Comparison of ENCODE assay signal across 21 cellular contexts in genomic region chr19:469833-470232, GRCh38. TPM values are rescaled to one million over a fixed set of nuclear protein-coding genes. Genes with fewer than 3 reads are reported as not detected.
DNase-seq lines count a peak whose midpoint lies in the region; ATAC-seq and TF ChIP-seq lines count a peak whose summit lies in the region.
"Had no signal": no experiment of that assay in that cellular context is flagged by ENCODE, and none has a peak within 500 bp of the region (broad histone marks: within the 10 kb centered on the region; RNA-seq: fewer than 3 reads in every experiment).

No MANE protein-coding gene starts in this region.

- no peak overlapping the region for H3K27ac ChIP-seq in SK-N-SH (ENCODE audit: low read depth in 2 of 2, low read length in 1 of 2)
- H3K27ac ChIP-seq in HEK293 (ENCODE audit: extremely low read depth, low read depth, low read length): no peak overlapping the region
- no peak overlapping the region for H3K27ac ChIP-seq in neuronal stem cell (replicated peaks; ENCODE audit: low read length)
- H3K27ac ChIP-seq: 22Rv1, BLaER1, C4-2B, GM23248 had no signal

- H3K4me2 ChIP-seq in SK-N-SH (no peak overlapping the region), neuronal stem cell (ENCODE audit: insufficient read depth, low read length, poor library complexity, severe bottlenecking) (no peak overlapping the region)

- no peak overlapping the region for H4K91ac ChIP-seq in neuronal stem cell (ENCODE audit: low read depth, low read length, poor library complexity)

- H3K4me3 ChIP-seq in SK-N-SH (ENCODE audit: low read depth in 2 of 2, low read length in 1 of 2) (no peak overlapping the region), HEK293 (ENCODE audit: low read depth, low read length) (no peak overlapping the region), neuronal stem cell (ENCODE audit: low read length in 2 of 2) (no peak overlapping the region)
- H3K4me3 ChIP-seq: BLaER1, GM12878, GM23248 had no signal

- no peak overlapping the region for H3K14ac ChIP-seq in neuronal stem cell (ENCODE audit: low read length)

- H4K8ac ChIP-seq in neuronal stem cell (ENCODE audit: low read depth, low read length): no peak overlapping the region

- no peaks in the 10 kb centered on the region for H3K79me2 ChIP-seq in SK-N-SH (ENCODE audit: insufficient read depth)

- no peak for TF ChIP-seq RAD21 in SK-N-SH (IDR thresholded peaks at IDR 0.05; ENCODE audit: low read length)

- H3K27me3 ChIP-seq in SK-N-SH (ENCODE audit: insufficient read depth) (no peaks in the 10 kb centered on the region), neuronal stem cell (ENCODE audit: control insufficient read depth in 3 of 3, insufficient read depth in 3 of 3, low read depth in 1 of 3, low read length in 3 of 3) (no peaks in the 10 kb centered on the region)
- H3K27me3 ChIP-seq: BLaER1 had no signal

- H3K18ac ChIP-seq in neuronal stem cell (ENCODE audit: low read length): no peak overlapping the region

- no peak overlapping the region for H2BK15ac ChIP-seq in neuronal stem cell (ENCODE audit: low read length)

- TF ChIP-seq EP300 in SK-N-SH (IDR thresholded peaks at IDR 0.05; ENCODE audit: borderline replicate concordance in 1 of 2, low read depth in 1 of 2, low read length in 1 of 2): no peak

- no peaks in the 10 kb centered on the region for H4K20me1 ChIP-seq in SK-N-SH (ENCODE audit: insufficient read depth)
- H4K20me1 ChIP-seq: BLaER1 had no signal

- no peak overlapping the region for H3K4ac ChIP-seq in neuronal stem cell (ENCODE audit: low read length)

- 55% methylated on average over 7 of the region's 7 CpGs for WGBS in SK-N-SH (ENCODE audit: low lambda C conversion rate)
- no CpG with 5 or more reads among the region's 7 CpGs for WGBS in neuronal stem cell (ENCODE audit: extremely low coverage in 2 of 2, insufficient read length in 2 of 2, insufficient replicate concordance in 1 of 2), 2 donors

- TF ChIP-seq CTCF in SK-N-SH (IDR thresholded peaks at IDR 0.05) (no peak), HEK293 (tag by site-specific recombination; IDR thresholded peaks at IDR 0.05) (no peak)

- no peak for ATAC-seq in SK-N-SH treated with all-trans-retinoic acid at 6 μM for 48 hours
- ATAC-seq: GM12878, HCT116 had no signal

- POLR2A ChIA-PET in SK-N-SH (lab: Yijun Ruan, JAX): no interaction called here
- POLR2A ChIA-PET in HEK293 (lab: Yijun Ruan, JAX): no interaction called here

- DNase-seq in SK-N-SH (no peak), neuronal stem cell (ENCODE audit: low spot score) (no peak), hepatic stellate cell (ENCODE audit: low spot score) (no peak), activated T-cell treated with anti-CD3 and anti-CD28 coated beads for 4 hours (no peak)
- DNase-seq: CD4-positive, CD25-positive, alpha-beta regulatory T cell; CD8-positive, alpha-beta memory T cell; DMS 273 treated with DMSO at 0.1 percent for 48 hours; DMS79; EL; GDM1; GM23248; H7; HFFc6 had no signal

- H2AFZ ChIP-seq in SK-N-SH (ENCODE audit: low read depth) (no peak overlapping the region), neuronal stem cell (ENCODE audit: low read length) (no peak overlapping the region)
- H2AFZ ChIP-seq: GM23248 had no signal

- no peaks in the 10 kb centered on the region for H3K79me1 ChIP-seq in neuronal stem cell (ENCODE audit: low read depth, low read length)

- peak overlapping the region; percentile 33 for H2BK12ac ChIP-seq in neuronal stem cell (ENCODE audit: low read length)

- H3K9me3 ChIP-seq in SK-N-SH: no peaks in the 10 kb centered on the region
- no peaks in the 10 kb centered on the region for H3K9me3 ChIP-seq in HEK293 (ENCODE audit: control insufficient read depth, insufficient read depth, low read depth, low read length)
- H3K9me3 ChIP-seq in neuronal stem cell (replicated peaks in 1 of 2; ENCODE audit: control insufficient read depth in 2 of 2, insufficient read depth in 1 of 2, low read depth in 1 of 2, low read length in 2 of 2): no peaks in the 10 kb centered on the region
- H3K9me3 ChIP-seq: BLaER1 had no signal

- H2BK5ac ChIP-seq in neuronal stem cell (ENCODE audit: low read length): no peak overlapping the region

- no peak overlapping the region for H3K23ac ChIP-seq in neuronal stem cell (ENCODE audit: low read depth, low read length, poor library complexity)

- no peak overlapping the region for H3K9ac ChIP-seq in SK-N-SH
- H3K9ac ChIP-seq in neuronal stem cell (ENCODE audit: low read depth, low read length, poor library complexity): no peak overlapping the region
- H3K9ac ChIP-seq: BLaER1, GM23248 had no signal

- peak overlapping the region; percentile 93 for H2AK5ac ChIP-seq in neuronal stem cell (ENCODE audit: low read depth, low read length)

- H3K4me1 ChIP-seq in SK-N-SH (ENCODE audit: control insufficient read depth in 1 of 2, insufficient read depth in 2 of 2, low read depth in 1 of 2, low read length in 1 of 2) (no peaks in the 10 kb centered on the region), HEK293 (ENCODE audit: control insufficient read depth, insufficient read depth, low read length) (no peaks in the 10 kb centered on the region), neuronal stem cell (ENCODE audit: control insufficient read depth in 2 of 2, insufficient read depth in 1 of 2, low read depth in 1 of 2, low read length in 2 of 2) (peaks cover 2 to 4% of the 10 kb centered on the region in 2 donors)

- no peaks in the 10 kb centered on the region for H3F3A ChIP-seq in SK-N-SH (replicated peaks; ENCODE audit: insufficient read depth)

- H2BK120ac ChIP-seq in neuronal stem cell (ENCODE audit: low read depth, low read length): no peak overlapping the region

- no peaks in the 10 kb centered on the region for H3K36me3 ChIP-seq in SK-N-SH (replicated peaks in 1 of 2; ENCODE audit: control insufficient read depth in 1 of 2, insufficient read depth in 2 of 2, low read length in 1 of 2)
- H3K36me3 ChIP-seq in HEK293 (ENCODE audit: control insufficient read depth in 2 of 2, insufficient read depth in 1 of 2, low read length in 2 of 2): no peaks in the 10 kb centered on the region
- no peaks in the 10 kb centered on the region for H3K36me3 ChIP-seq in neuronal stem cell (replicated peaks in 1 of 2; ENCODE audit: control insufficient read depth in 2 of 2, insufficient read depth in 2 of 2, low read length in 2 of 2)
- H3K36me3 ChIP-seq: BLaER1 had no signal

- CTCF ChIA-PET in SK-N-SH (lab: Yijun Ruan, JAX): interaction anchor here (0.7 kb wide), 1 partner anchor 86 kb away, joined by 3 read pairs; no protein-coding TSS in a partner anchor
- CTCF ChIA-PET in HEK293 (lab: Yijun Ruan, JAX): interaction anchor here (0.7 kb wide), 1 partner anchor 40 kb away, joined by 8 read pairs; no protein-coding TSS in a partner anchor

- no peaks in the 10 kb centered on the region for H3K9me2 ChIP-seq in SK-N-SH

TF ChIP-seq in SK-N-SH treated with all-trans-retinoic acid at 6 μM for 48 hours, 23 proteins besides CTCF, POLR2A, EP300 and RAD21:
- no peak for TF ChIP-seq ARNTL (CRISPR knock-in tag; IDR thresholded peaks at IDR 0.05; ENCODE audit: borderline replicate concordance, low read depth)
- TF ChIP-seq ZFP3 (CRISPR knock-in tag; IDR thresholded peaks at IDR 0.05): peak; percentile 97

TF ChIP-seq in SK-N-SH, 30 proteins besides CTCF, POLR2A, EP300 and RAD21:
- no peak for TF ChIP-seq EZH2phosphoT487 (IDR thresholded peaks at IDR 0.05; ENCODE audit: borderline replicate concordance, low read depth)

TF ChIP-seq in HEK293, 187 proteins besides CTCF, POLR2A, EP300 and RAD21 (continues in another document):
- TF ChIP-seq ZBTB1 (tag by site-specific recombination; IDR thresholded peaks at IDR 0.05) (no peak), ZBTB48 (tag by site-specific recombination; IDR thresholded peaks at IDR 0.05) (peak; percentile 17; the same call in 1 of the 2 replicates), ZNF398 (tag by site-specific recombination; IDR thresholded peaks at IDR 0.05) (peak; percentile 38)

RNA-seq across cellular contexts. Expression of gene SHC2, which starts 9.0 kb away (rescaled TPM):
- 0.64 and 0.80 TPM in 2 replicates for polyA plus RNA-seq in SK-N-SH (2012; rRNA removed)
- polyA plus RNA-seq in SK-N-SH (2012; cell fraction: cytosol; rRNA removed): 0.22 and 0.45 TPM in 2 replicates
- polyA plus RNA-seq in SK-N-SH (2012; cell fraction: nucleus; rRNA removed): 3.8 and 7.6 TPM in 2 replicates
- polyA plus RNA-seq in neuronal stem cell (2013, experiment 1 of 2): 29.6 TPM
- 28.3 TPM for polyA plus RNA-seq in neuronal stem cell (2013, experiment 2 of 2)
- polyA plus RNA-seq: CD4-positive, CD25-positive, alpha-beta regulatory T cell; CD8-positive, alpha-beta memory T cell; GM12878; GM23248 had no signal

RNA-seq across cellular contexts. Expression of gene MADCAM1, which starts 26.5 kb away (rescaled TPM):
- 0.63 and 0.81 TPM in 2 replicates for polyA plus RNA-seq in SK-N-SH (2012; rRNA removed)
- polyA plus RNA-seq in SK-N-SH (2012; cell fraction: cytosol; rRNA removed): 0.14 TPM in 2 replicates
- 3.7 and 8.3 TPM in 2 replicates for polyA plus RNA-seq in SK-N-SH (2012; cell fraction: nucleus; rRNA removed)
- polyA plus RNA-seq in neuronal stem cell (2013, experiment 1 of 2): 0.89 TPM
- polyA plus RNA-seq in neuronal stem cell (2013, experiment 2 of 2): 0.91 TPM
- polyA plus RNA-seq: AG04450 had no signal

RNA-seq across cellular contexts. Expression of gene TPGS1, which starts 37.5 kb away (rescaled TPM):
- 28.3 and 31.0 TPM in 2 replicates for polyA plus RNA-seq in SK-N-SH (2012; rRNA removed)
- 11.8 and 22.1 TPM in 2 replicates for polyA plus RNA-seq in SK-N-SH (2012; cell fraction: cytosol; rRNA removed)
- 20.6 and 30.9 TPM in 2 replicates for polyA plus RNA-seq in SK-N-SH (2012; cell fraction: nucleus; rRNA removed)
- 6.3 TPM for polyA plus RNA-seq in neuronal stem cell (2013, experiment 1 of 2)
- polyA plus RNA-seq in neuronal stem cell (2013, experiment 2 of 2): 6.2 TPM
